Comparison of ENCODE assay signal across 8 cellular contexts in the genomic region with DNA sequence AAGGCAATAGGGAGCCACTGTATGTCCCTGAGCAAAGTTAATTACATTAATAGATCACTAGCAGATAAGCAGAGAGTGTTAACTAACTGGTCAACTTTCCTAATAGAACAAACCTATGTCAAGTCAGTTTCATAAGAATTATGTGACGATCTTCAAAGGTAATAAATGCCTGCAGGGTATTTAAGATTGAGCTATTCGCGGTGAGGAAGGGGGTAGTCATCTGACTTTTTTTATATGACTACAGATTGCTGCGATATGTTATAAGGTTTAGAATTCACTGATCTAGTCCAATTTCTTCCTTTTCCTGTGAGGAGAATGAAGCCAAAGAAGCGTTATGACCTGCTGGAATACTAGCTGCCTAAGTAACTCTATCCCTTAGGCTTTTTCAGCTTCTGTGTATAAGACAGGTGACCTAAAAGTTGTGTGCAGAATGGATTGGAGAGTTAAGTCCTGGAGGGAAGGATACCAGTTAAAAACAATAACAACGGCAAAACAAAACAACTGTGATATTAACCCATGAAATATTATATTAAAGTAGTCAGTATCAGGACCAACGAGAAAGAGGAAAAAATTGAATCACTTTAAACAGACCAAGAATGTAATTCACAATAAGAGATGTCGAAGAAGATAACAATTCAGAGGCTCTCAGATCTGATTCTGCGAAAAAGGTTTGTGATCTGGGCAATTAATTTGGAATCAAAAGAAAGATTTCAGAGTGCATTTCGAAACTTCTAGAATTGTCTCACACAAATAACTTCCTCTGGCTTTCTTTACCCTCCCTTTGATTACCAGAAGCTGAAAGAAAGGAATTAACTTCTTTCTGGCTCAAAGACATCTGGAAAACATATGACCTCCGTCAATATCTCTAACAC. TPM values are rescaled to one million over a fixed set of nuclear protein-coding genes. Genes with fewer than 3 reads are reported as not detected.
A peak's percentile ranks its signal among the peaks of the same experiment; 100 is the strongest.
DNase-seq lines count a peak whose midpoint lies in the region; ATAC-seq and TF ChIP-seq lines count a peak whose summit lies in the region.

No MANE protein-coding gene starts in this region.

- H3K4me1 ChIP-seq in PC-9 (replicated peaks; ENCODE audit: insufficient read depth) (peaks cover 30% of the 10 kb centered on the region), esophagus (ENCODE audit: control insufficient read depth in 2 of 2, insufficient read depth in 2 of 2, low read length in 1 of 2) (no peaks in the 10 kb centered on the region), prostate gland (replicated peaks) (no peaks in the 10 kb centered on the region)

- CTCF ChIA-PET in PC-9 (lab: Charles Lee), result interaction anchor here (0.7 kb wide), 1 partner anchor 804 kb away, joined by 3 read pairs; the partner anchor contains the start of gene PDGFD

- H3K27ac ChIP-seq in PC-9 (peak overlapping the region; percentile 93), esophagus (ENCODE audit: low read depth in 2 of 2, low read length in 1 of 2) (peak overlapping the region in 1 of 2 donors; percentile 85), prostate gland (peak overlapping the region; percentile 85 to 89)

- ATAC-seq in GM21717 (IDR thresholded peaks at IDR 0.05; ENCODE audit: unreplicated experiment), result peak; percentile 23

- POLR2A ChIA-PET in PC-9 (lab: Charles Lee; ENCODE audit: unreplicated experiment), result interaction anchor here (0.7 to 0.9 kb wide), 6 partner anchors 9 to 1195 kb away, joined by 5 to 10 read pairs (median 9); no protein-coding TSS in a partner anchor

- H3F3A ChIP-seq in PC-9 (ENCODE audit: insufficient read depth, low read depth), result peaks cover 19% of the 10 kb centered on the region

- H3K79me2 ChIP-seq in PC-9 (ENCODE audit: low read depth), result peaks cover 38% of the 10 kb centered on the region

- H3K4me3 ChIP-seq in PC-9 (peak overlapping the region; percentile 65), esophagus (ENCODE audit: low read depth in 1 of 2, low read length in 2 of 2) (peak overlapping the region; percentile 47 to 81), prostate gland (peak overlapping the region; percentile 48 to 51)

- H4K20me1 ChIP-seq in PC-9 (ENCODE audit: insufficient read depth), result no peaks in the 10 kb centered on the region

- peak overlapping the region; percentile 83 for H2AFZ ChIP-seq in PC-9

- H3K9me3 ChIP-seq in PC-9 (ENCODE audit: insufficient read depth, low read depth) (peaks cover 18% of the 10 kb centered on the region; the same call in 1 of the 2 replicates), esophagus (ENCODE audit: control insufficient read depth in 2 of 2, insufficient read depth in 1 of 2, low read depth in 1 of 2, low read length in 1 of 2) (no peaks in the 10 kb centered on the region), prostate gland (no peaks in the 10 kb centered on the region)

- TF ChIP-seq POLR2A in prostate gland (IDR thresholded peaks at IDR 0.05), result no peak

- no peak for TF ChIP-seq CTCF in PC-9 (conservative IDR thresholded peaks at IDR 0.05)
- no peak for TF ChIP-seq CTCF in prostate gland (IDR thresholded peaks at IDR 0.05)

- H3K36me3 ChIP-seq in PC-9 (ENCODE audit: low read depth) (peaks cover 34% of the 10 kb centered on the region), esophagus (ENCODE audit: control insufficient read depth in 2 of 2, insufficient read depth in 2 of 2, low read length in 1 of 2) (no peaks in the 10 kb centered on the region), prostate gland (no peaks in the 10 kb centered on the region)

- peak; percentile 28 for DNase-seq in EH (ENCODE audit: low read depth)
- DNase-seq in PC-9, result peak in 1 of 2 experiments; percentile 81
- no peak for DNase-seq in prostate gland (ENCODE audit: low spot score)
- DNase-seq in cerebellar nuclear complex (lab: John Stamatoyannopoulos, UW), result no peak
- no peak for DNase-seq in midbrain (lab: John Stamatoyannopoulos, UW)
- no peak for DNase-seq in pons (ENCODE audit: low spot score)

- WGBS in esophagus, 2 donors, result 9% methylated on average over 11 of the region's 11 CpGs
- 3% methylated on average over 11 of the region's 11 CpGs for WGBS in prostate gland

- no peaks in the 10 kb centered on the region for H3K9me2 ChIP-seq in PC-9 (ENCODE audit: insufficient read depth)

- peak overlapping the region; percentile 84 for H3K4me2 ChIP-seq in PC-9

- intact Hi-C loops in PC-9 (cut with micrococcal nuclease; ENCODE audit: unreplicated experiment) (loop anchor here (1.0 to 10.0 kb wide), 4 partner anchors 80 to 1443 kb away; no protein-coding TSS in a partner anchor), prostate gland (cut with DNase I) (no loop called here)

- TSS peak; percentile 47 for BruUV-seq in PC-9 (replicated peaks; lab: Mats Ljungman, UMichigan)

- H3K27me3 ChIP-seq in PC-9 (ENCODE audit: insufficient read depth, low read depth), result no peaks in the 10 kb centered on the region
- no peaks in the 10 kb centered on the region for H3K27me3 ChIP-seq in esophagus (ENCODE audit: control insufficient read depth in 1 of 2, insufficient read depth in 2 of 2, low read length in 2 of 2)
- H3K27me3 ChIP-seq in prostate gland (replicated peaks; ENCODE audit: insufficient read depth), result no peaks in the 10 kb centered on the region

RNA-seq across cellular contexts. Expression of gene CASP4, which starts 0.6 kb away (rescaled TPM):
- total RNA-seq in PC-9 (2021) (57.5 and 82.2 TPM in 2 replicates), prostate gland (10 to 100 TPM; 43.9 to 49.8 TPM)
- 10 to 100 TPM; 54.0 to 71.6 TPM for polyA plus RNA-seq in esophagus

RNA-seq across cellular contexts. Expression of gene CASP5, which starts 55.2 kb away (rescaled TPM):
- total RNA-seq in PC-9 (2021) (not detected in 2 replicates), prostate gland (not detected)
- polyA plus RNA-seq in esophagus, result under 1 TPM in 1 of 2 donors, not detected in 1; 0.11 TPM
